ENCODE assay signal across 18 cellular contexts in the genomic region with DNA sequence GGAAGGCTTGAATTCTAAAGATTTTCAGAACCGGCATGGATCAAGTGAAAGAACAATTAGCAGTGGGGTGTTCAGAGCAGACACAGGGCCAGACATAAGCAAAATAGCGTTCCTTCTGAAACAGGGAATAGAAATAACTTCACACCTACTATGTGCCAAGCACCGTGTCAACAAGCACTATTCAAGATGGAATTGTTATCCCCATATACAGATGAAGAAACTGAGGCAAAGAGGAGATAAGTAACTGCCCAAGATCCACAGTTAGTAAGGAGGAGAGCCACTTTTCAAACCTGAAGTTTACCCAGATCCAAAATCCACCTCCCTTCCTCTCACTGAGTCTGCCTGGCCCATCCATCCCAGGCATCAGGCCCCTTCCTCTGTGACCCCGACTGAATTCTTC.
DNase-seq lines count a peak whose midpoint lies in the region; ATAC-seq and TF ChIP-seq lines count a peak whose summit lies in the region.
"Had no signal": no experiment of that assay in that cellular context is flagged by ENCODE, and none has a peak within 500 bp of the region (broad histone marks: within the 10 kb centered on the region; RNA-seq: fewer than 3 reads in every experiment).

No MANE protein-coding gene starts in this region.

- peak overlapping the region; percentile 41 for H3K27ac ChIP-seq in urinary bladder (ENCODE audit: low read depth)
- H3K27ac ChIP-seq: 22Rv1, BLaER1, C4-2B, GM23248 had no signal

- no peak overlapping the region for H3K4me3 Mint-ChIP-seq in activated naive CD8-positive, alpha-beta T cell
- no peak overlapping the region for H3K4me3 Mint-ChIP-seq in activated naive CD8-positive, alpha-beta T cell treated with anti-CD3 and anti-CD28 coated beads for 36 hours
- H3K4me3 Mint-ChIP-seq in nephron progenitor cell = no peak overlapping the region
- H3K4me3 Mint-ChIP-seq: B cell; CD4-positive, CD25-positive, alpha-beta regulatory T cell; CD8-positive, alpha-beta T cell had no signal

- no peaks in the 10 kb centered on the region for H3K36me3 ChIP-seq in urinary bladder (ENCODE audit: insufficient read depth)
- H3K36me3 ChIP-seq: BLaER1 had no signal

- H3K9me3 Mint-ChIP-seq in activated naive CD8-positive, alpha-beta T cell (ENCODE audit: low read depth) = no peaks in the 10 kb centered on the region
- H3K9me3 Mint-ChIP-seq in activated naive CD8-positive, alpha-beta T cell treated with anti-CD3 and anti-CD28 coated beads for 36 hours = peaks cover 3% of the 10 kb centered on the region
- H3K9me3 Mint-ChIP-seq in nephron progenitor cell = peaks cover 8% of the 10 kb centered on the region
- H3K9me3 Mint-ChIP-seq: CD4-positive, CD25-positive, alpha-beta regulatory T cell; CD8-positive, alpha-beta T cell had no signal

- no peak for DNase-seq in activated naive CD8-positive, alpha-beta T cell treated with anti-CD3 and anti-CD28 coated beads for 36 hours
- DNase-seq in nephron progenitor cell = no peak
- DNase-seq: Caco-2; CD4-positive, CD25-positive, alpha-beta regulatory T cell; CD8-positive, alpha-beta T cell; DMS153; DND-41; GM23248; H7; HCEC 1CT had no signal

- peaks cover 5% of the 10 kb centered on the region for H3K4me1 Mint-ChIP-seq in activated naive CD8-positive, alpha-beta T cell (ENCODE audit: low read depth)
- peaks cover 3% of the 10 kb centered on the region for H3K4me1 Mint-ChIP-seq in activated naive CD8-positive, alpha-beta T cell treated with anti-CD3 and anti-CD28 coated beads for 36 hours
- H3K4me1 Mint-ChIP-seq in nephron progenitor cell = peaks cover 5% of the 10 kb centered on the region
- H3K4me1 Mint-ChIP-seq: B cell had no signal

- 69% methylated on average over 4 of the region's 4 CpGs for WGBS in urinary bladder

- ATAC-seq in GM21737 (IDR thresholded peaks at IDR 0.05; ENCODE audit: unreplicated experiment) (no peak), HG02970 (IDR thresholded peaks at IDR 0.05; ENCODE audit: low FRiP score, unreplicated experiment) (no peak)
- ATAC-seq: CD8-positive, alpha-beta T cell had no signal

- no peaks in the 10 kb centered on the region for H3K27me3 Mint-ChIP-seq in activated naive CD8-positive, alpha-beta T cell
- no peaks in the 10 kb centered on the region for H3K27me3 Mint-ChIP-seq in activated naive CD8-positive, alpha-beta T cell treated with anti-CD3 and anti-CD28 coated beads for 36 hours
- peaks cover 9% of the 10 kb centered on the region for H3K27me3 Mint-ChIP-seq in nephron progenitor cell (ENCODE audit: low read depth, poor library complexity)

- H3K4me1 ChIP-seq in urinary bladder (ENCODE audit: insufficient read depth) = no peaks in the 10 kb centered on the region
- H3K4me1 ChIP-seq: Caco-2 had no signal

- peak overlapping the region; percentile 16 for H3K27ac Mint-ChIP-seq in activated naive CD8-positive, alpha-beta T cell
- H3K27ac Mint-ChIP-seq in activated naive CD8-positive, alpha-beta T cell treated with anti-CD3 and anti-CD28 coated beads for 36 hours = no peak overlapping the region
- peak overlapping the region; percentile 17 for H3K27ac Mint-ChIP-seq in nephron progenitor cell
- H3K27ac Mint-ChIP-seq: B cell; CD8-positive, alpha-beta T cell had no signal

- no peaks in the 10 kb centered on the region for H3K36me3 Mint-ChIP-seq in activated naive CD8-positive, alpha-beta T cell
- H3K36me3 Mint-ChIP-seq in activated naive CD8-positive, alpha-beta T cell treated with anti-CD3 and anti-CD28 coated beads for 36 hours = no peaks in the 10 kb centered on the region
- no peaks in the 10 kb centered on the region for H3K36me3 Mint-ChIP-seq in nephron progenitor cell (ENCODE audit: low read depth)
- H3K36me3 Mint-ChIP-seq: CD4-positive, CD25-positive, alpha-beta regulatory T cell; CD8-positive, alpha-beta T cell had no signal

- no peak overlapping the region for H3K4me3 ChIP-seq in urinary bladder (ENCODE audit: low read depth, low read length)
- H3K4me3 ChIP-seq: BLaER1, GM23248 had no signal

- TF ChIP-seq CTCF in nephron progenitor cell (IDR thresholded peaks at IDR 0.05) = no peak
